8 cellular contexts compared by ENCODE assay signal in genomic region chr15:62742409-62743171, GRCh38.
A peak's percentile ranks its signal among the peaks of the same experiment; 100 is the strongest.
DNase-seq lines count a peak whose midpoint lies in the region; FAIRE-seq and TF ChIP-seq lines count a peak whose summit lies in the region.

No MANE protein-coding gene starts in this region.

- no peaks in the 10 kb centered on the region for H3K27me3 ChIP-seq in neuron (ENCODE audit: insufficient read depth, low read length)
- no peaks in the 10 kb centered on the region for H3K27me3 ChIP-seq in tibial nerve

- H3K9me3 ChIP-seq in neuron (ENCODE audit: low read length) (no peaks in the 10 kb centered on the region), tibial nerve (no peaks in the 10 kb centered on the region)

- TF ChIP-seq EP300 in tibial nerve (IDR thresholded peaks at IDR 0.05), result peak; percentile 63 to 91

- WGBS in tibial nerve, 2 donors, result 19 to 20% methylated on average over 8 of the region's 8 CpGs

- TF ChIP-seq POLR2A in GM12892 (IDR thresholded peaks at IDR 0.05; ENCODE audit: low read depth, low read length) (no peak), tibial nerve (IDR thresholded peaks at IDR 0.05) (no peak)

- H3K4me1 ChIP-seq in neuron (ENCODE audit: insufficient read depth, low read length) (peaks cover 19% of the 10 kb centered on the region), tibial nerve (peaks cover 0 to 30% (median 19%) of the 10 kb centered on the region in 4 donors)

- DNase-seq in AG09309 (ENCODE audit: low read depth) (peak; percentile 86), GM12892 (ENCODE audit: insufficient read length) (peak; percentile 26), NCI-H2196 treated with DMSO at 0.1 percent for 48 hours (lab: John Stamatoyannopoulos, UW; ENCODE audit: unreplicated experiment) (peak; percentile 21), fibroblast of peridontal ligament (ENCODE audit: extremely low read depth) (peak; percentile 99), tibial nerve (ENCODE audit: low spot score in 2 of 2) (peak; percentile 42 to 63)
- DNase-seq in activated CD4-positive, alpha-beta T cell treated with anti-CD3 and anti-CD28 coated beads, Interleukin-2, amount 50 U/mL, for 48 hours, result peak; percentile 39 to 47
- no peak for DNase-seq in effector CD4-positive, alpha-beta T cell

- FAIRE-seq in GM12892 (lab: Jason Lieb, UNC), result no peak

- H3K4me3 ChIP-seq in AG09309 (ENCODE audit: control insufficient read depth, low read depth, low read length) (no peak overlapping the region), neuron (ENCODE audit: low read length) (peak overlapping the region; percentile 11), tibial nerve (no peak overlapping the region)

- peak; percentile 89 for TF ChIP-seq CTCF in AG09309 (IDR thresholded peaks at IDR 0.05; ENCODE audit: control insufficient read depth, insufficient read depth, low read depth, low read length, missing control alignments)
- peak; percentile 71 to 81 (median 76) for TF ChIP-seq CTCF in tibial nerve (IDR thresholded peaks at IDR 0.05)

- H3K27ac ChIP-seq in tibial nerve, result peak overlapping the region; percentile 56 to 88 (median 70)

- H3K36me3 ChIP-seq in neuron (ENCODE audit: insufficient read depth, low read length) (no peaks in the 10 kb centered on the region), tibial nerve (peaks cover 0 to 31% (median 3%) of the 10 kb centered on the region in 3 donors)

- H2AFZ ChIP-seq in neuron (ENCODE audit: low read depth, low read length), result no peak overlapping the region
